9 cellular contexts compared by ENCODE assay signal in genomic region chr4:185847352-185848078, GRCh38. TPM values are rescaled to one million over a fixed set of nuclear protein-coding genes. Genes with fewer than 3 reads are reported as not detected.
DNase-seq lines count a peak whose midpoint lies in the region; ATAC-seq and TF ChIP-seq lines count a peak whose summit lies in the region.
"Had no signal": no experiment of that assay in that cellular context is flagged by ENCODE, and none has a peak within 500 bp of the region (broad histone marks: within the 10 kb centered on the region; RNA-seq: fewer than 3 reads in every experiment).

No MANE protein-coding gene starts in this region.

- no peak for TF ChIP-seq CTCF in osteocyte (IDR thresholded peaks at IDR 0.05)

- H3K36me3 ChIP-seq in HAP-1 (replicated peaks), result no peaks in the 10 kb centered on the region

- H3K4me1 Mint-ChIP-seq in osteocyte (ENCODE audit: unreplicated experiment), result peaks cover 30% of the 10 kb centered on the region

- H3K4me1 ChIP-seq in HAP-1, result no peaks in the 10 kb centered on the region

- peaks cover 4% of the 10 kb centered on the region for H3K9me3 Mint-ChIP-seq in osteocyte (ENCODE audit: unreplicated experiment)

- peak overlapping the region; percentile 23 for H3K4me3 Mint-ChIP-seq in osteocyte (ENCODE audit: unreplicated experiment)

- no peaks in the 10 kb centered on the region for H3K27me3 Mint-ChIP-seq in osteocyte (ENCODE audit: unreplicated experiment)

- H3K4me3 ChIP-seq in HAP-1, result no peak overlapping the region

- DNase-seq in Daoy (ENCODE audit: low read depth) (peak; percentile 65), NCI-H526 (lab: John Stamatoyannopoulos, UW) (peak; percentile 38 to 43), fibroblast of gingiva (ENCODE audit: low read depth) (peak; percentile 52), osteocyte (ENCODE audit: extremely low spot score, unreplicated experiment) (no peak), COR-L47 (lab: John Stamatoyannopoulos, UW) (no peak), HAP-1 (ENCODE audit: low spot score in 2 of 2) (no peak)
- no peak for DNase-seq in activated T-cell treated with anti-CD3 and anti-CD28 coated beads, Interleukin-2, amount 50 U/mL, for 48 hours

- 0 out of 2 replicates have a peak, but pooled peaks cover 3% of the 10 kb centered on the region for H3K9me3 ChIP-seq in HAP-1

- no peaks in the 10 kb centered on the region for H3K27me3 ChIP-seq in HAP-1 (ENCODE audit: low read depth)

- peak overlapping the region; percentile 94 for H3K27ac Mint-ChIP-seq in osteocyte (ENCODE audit: unreplicated experiment)
- H3K27ac Mint-ChIP-seq: activated naive CD4-positive, alpha-beta T cell treated with anti-CD3 and anti-CD28 coated beads, Interleukin-2, amount 50 U/mL, for 72 hours had no signal

- no peaks in the 10 kb centered on the region for H3K36me3 Mint-ChIP-seq in osteocyte (ENCODE audit: unreplicated experiment)

- in situ Hi-C loops in HAP-1 (cut with MboI; ENCODE audit: low sequenced_read_pairs), result no loop called here

- ATAC-seq in HG03571 (IDR thresholded peaks at IDR 0.05; ENCODE audit: unreplicated experiment), result no peak
- ATAC-seq: activated naive CD4-positive, alpha-beta T cell treated with anti-CD3 and anti-CD28 coated beads, Interleukin-2, amount 50 U/mL, for 72 hours had no signal

RNA-seq across cellular contexts. Expression of gene SORBS2, which starts 35.5 kb away (rescaled TPM):
- 3.3 and 7.7 TPM in 2 replicates for total RNA-seq in Daoy (2014; rRNA removed; shearing (Covaris generic))
- total RNA-seq in osteocyte, result 33.2 and 33.6 TPM in 2 replicates
- total RNA-seq: activated naive CD4-positive, alpha-beta T cell treated with anti-CD3 and anti-CD28 coated beads, Interleukin-2, amount 50 U/mL, for 72 hours had no signal

Comparison
In these comparisons a context has a peak if more than half of its experiments do, and no peak if none do; other contexts are left out.
1. DNase-seq: peak in Daoy (single experiment), NCI-H526 (2 of 2) and fibroblast of gingiva (single experiment); none in osteocyte (single experiment), COR-L47 (single experiment), HAP-1 (0 of 2) and activated T-cell treated with anti-CD3 and anti-CD28 coated beads, Interleukin-2, amount 50 U/mL, for 48 hours (0 of 2).